Comparison of ENCODE assay signal across 1 cellular context in genomic region chr17:45317113-45317820, GRCh38.
A peak's percentile ranks its signal among the peaks of the same experiment; 100 is the strongest.
TF ChIP-seq lines count a peak whose summit lies in the region.

No MANE protein-coding gene starts in this region.

TF ChIP-seq in K562, 482 proteins besides CTCF, POLR2A, EP300 and RAD21 (continued from another document and continues in another):
- TF ChIP-seq, protein P1, sequence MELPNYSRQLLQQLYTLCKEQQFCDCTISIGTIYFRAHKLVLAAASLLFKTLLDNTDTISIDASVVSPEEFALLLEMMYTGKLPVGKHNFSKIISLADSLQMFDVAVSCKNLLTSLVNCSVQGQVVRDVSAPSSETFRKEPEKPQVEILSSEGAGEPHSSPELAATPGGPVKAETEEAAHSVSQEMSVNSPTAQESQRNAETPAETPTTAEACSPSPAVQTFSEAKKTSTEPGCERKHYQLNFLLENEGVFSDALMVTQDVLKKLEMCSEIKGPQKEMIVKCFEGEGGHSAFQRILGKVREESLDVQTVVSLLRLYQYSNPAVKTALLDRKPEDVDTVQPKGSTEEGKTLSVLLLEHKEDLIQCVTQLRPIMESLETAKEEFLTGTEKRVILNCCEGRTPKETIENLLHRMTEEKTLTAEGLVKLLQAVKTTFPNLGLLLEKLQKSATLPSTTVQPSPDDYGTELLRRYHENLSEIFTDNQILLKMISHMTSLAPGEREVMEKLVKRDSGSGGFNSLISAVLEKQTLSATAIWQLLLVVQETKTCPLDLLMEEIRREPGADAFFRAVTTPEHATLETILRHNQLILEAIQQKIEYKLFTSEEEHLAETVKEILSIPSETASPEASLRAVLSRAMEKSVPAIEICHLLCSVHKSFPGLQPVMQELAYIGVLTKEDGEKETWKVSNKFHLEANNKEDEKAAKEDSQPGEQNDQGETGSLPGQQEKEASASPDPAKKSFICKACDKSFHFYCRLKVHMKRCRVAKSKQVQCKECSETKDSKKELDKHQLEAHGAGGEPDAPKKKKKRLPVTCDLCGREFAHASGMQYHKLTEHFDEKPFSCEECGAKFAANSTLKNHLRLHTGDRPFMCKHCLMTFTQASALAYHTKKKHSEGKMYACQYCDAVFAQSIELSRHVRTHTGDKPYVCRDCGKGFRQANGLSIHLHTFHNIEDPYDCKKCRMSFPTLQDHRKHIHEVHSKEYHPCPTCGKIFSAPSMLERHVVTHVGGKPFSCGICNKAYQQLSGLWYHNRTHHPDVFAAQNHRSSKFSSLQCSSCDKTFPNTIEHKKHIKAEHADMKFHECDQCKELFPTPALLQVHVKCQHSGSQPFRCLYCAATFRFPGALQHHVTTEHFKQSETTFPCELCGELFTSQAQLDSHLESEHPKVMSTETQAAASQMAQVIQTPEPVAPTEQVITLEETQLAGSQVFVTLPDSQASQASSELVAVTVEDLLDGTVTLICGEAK (IDR thresholded peaks at IDR 0.05) = peak; percentile 45; the same call in 1 of the 2 replicates
- TF ChIP-seq, protein P1 (CRISPR knock-in tag; IDR thresholded peaks at IDR 0.05) = no peak
- TF ChIP-seq KDM2B (CRISPR knock-in tag; IDR thresholded peaks at IDR 0.05) = 0 out of 2 replicates have a peak, but pooled peaks have one; percentile 24
- TF ChIP-seq STAG1 (CRISPR knock-in tag; IDR thresholded peaks at IDR 0.05; ENCODE audit: borderline replicate concordance) = no peak
- TF ChIP-seq FOXK1 (CRISPR knock-in tag; IDR thresholded peaks at IDR 0.05; ENCODE audit: borderline replicate concordance) = no peak
- no peak for TF ChIP-seq ZNF3 (CRISPR knock-in tag; IDR thresholded peaks at IDR 0.05)
- no peak for TF ChIP-seq ZNF444 (CRISPR knock-in tag; IDR thresholded peaks at IDR 0.05)
- 0 out of 2 replicates have a peak, but pooled peaks have one; percentile 33 for TF ChIP-seq SMARCA4 (IDR thresholded peaks at IDR 0.05)
- TF ChIP-seq, protein P2, sequence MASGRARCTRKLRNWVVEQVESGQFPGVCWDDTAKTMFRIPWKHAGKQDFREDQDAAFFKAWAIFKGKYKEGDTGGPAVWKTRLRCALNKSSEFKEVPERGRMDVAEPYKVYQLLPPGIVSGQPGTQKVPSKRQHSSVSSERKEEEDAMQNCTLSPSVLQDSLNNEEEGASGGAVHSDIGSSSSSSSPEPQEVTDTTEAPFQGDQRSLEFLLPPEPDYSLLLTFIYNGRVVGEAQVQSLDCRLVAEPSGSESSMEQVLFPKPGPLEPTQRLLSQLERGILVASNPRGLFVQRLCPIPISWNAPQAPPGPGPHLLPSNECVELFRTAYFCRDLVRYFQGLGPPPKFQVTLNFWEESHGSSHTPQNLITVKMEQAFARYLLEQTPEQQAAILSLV (tag; IDR thresholded peaks at IDR 0.05) = no peak
- TF ChIP-seq, protein P3, sequence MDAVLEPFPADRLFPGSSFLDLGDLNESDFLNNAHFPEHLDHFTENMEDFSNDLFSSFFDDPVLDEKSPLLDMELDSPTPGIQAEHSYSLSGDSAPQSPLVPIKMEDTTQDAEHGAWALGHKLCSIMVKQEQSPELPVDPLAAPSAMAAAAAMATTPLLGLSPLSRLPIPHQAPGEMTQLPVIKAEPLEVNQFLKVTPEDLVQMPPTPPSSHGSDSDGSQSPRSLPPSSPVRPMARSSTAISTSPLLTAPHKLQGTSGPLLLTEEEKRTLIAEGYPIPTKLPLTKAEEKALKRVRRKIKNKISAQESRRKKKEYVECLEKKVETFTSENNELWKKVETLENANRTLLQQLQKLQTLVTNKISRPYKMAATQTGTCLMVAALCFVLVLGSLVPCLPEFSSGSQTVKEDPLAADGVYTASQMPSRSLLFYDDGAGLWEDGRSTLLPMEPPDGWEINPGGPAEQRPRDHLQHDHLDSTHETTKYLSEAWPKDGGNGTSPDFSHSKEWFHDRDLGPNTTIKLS (IDR thresholded peaks at IDR 0.05; ENCODE audit: borderline replicate concordance, low read depth) = 0 out of 2 replicates have a peak, but pooled peaks have one; percentile 18
- TF ChIP-seq PTRF (tag; IDR thresholded peaks at IDR 0.05) = no peak
- peak; percentile 99; the same call in 1 of the 2 replicates for TF ChIP-seq EZH2 (IDR thresholded peaks at IDR 0.05; ENCODE audit: borderline replicate concordance, low read depth, low read length)
- no peak for TF ChIP-seq TAF7 (tag; IDR thresholded peaks at IDR 0.05)
- TF ChIP-seq MIER1 (IDR thresholded peaks at IDR 0.05; ENCODE audit: low read depth) = no peak
- TF ChIP-seq ELF2 (CRISPR knock-in tag; IDR thresholded peaks at IDR 0.05) = no peak
- TF ChIP-seq, protein P4, sequence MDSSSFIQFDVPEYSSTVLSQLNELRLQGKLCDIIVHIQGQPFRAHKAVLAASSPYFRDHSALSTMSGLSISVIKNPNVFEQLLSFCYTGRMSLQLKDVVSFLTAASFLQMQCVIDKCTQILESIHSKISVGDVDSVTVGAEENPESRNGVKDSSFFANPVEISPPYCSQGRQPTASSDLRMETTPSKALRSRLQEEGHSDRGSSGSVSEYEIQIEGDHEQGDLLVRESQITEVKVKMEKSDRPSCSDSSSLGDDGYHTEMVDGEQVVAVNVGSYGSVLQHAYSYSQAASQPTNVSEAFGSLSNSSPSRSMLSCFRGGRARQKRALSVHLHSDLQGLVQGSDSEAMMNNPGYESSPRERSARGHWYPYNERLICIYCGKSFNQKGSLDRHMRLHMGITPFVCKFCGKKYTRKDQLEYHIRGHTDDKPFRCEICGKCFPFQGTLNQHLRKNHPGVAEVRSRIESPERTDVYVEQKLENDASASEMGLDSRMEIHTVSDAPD (CRISPR knock-in tag; IDR thresholded peaks at IDR 0.05) = no peak
- TF ChIP-seq TOE1 (IDR thresholded peaks at IDR 0.05; ENCODE audit: borderline replicate concordance) = no peak
- TF ChIP-seq TOE1 (CRISPR knock-in tag; IDR thresholded peaks at IDR 0.05; ENCODE audit: borderline replicate concordance, low read depth) = no peak
- TF ChIP-seq SLC30A9 (CRISPR knock-in tag; IDR thresholded peaks at IDR 0.05) = no peak
- TF ChIP-seq SRSF1 (IDR thresholded peaks at IDR 0.05; ENCODE audit: low read depth, low read length) = no peak
- no peak for TF ChIP-seq ZNF121 (CRISPR knock-in tag; conservative IDR thresholded peaks at IDR 0.05)
- TF ChIP-seq, protein P5, sequence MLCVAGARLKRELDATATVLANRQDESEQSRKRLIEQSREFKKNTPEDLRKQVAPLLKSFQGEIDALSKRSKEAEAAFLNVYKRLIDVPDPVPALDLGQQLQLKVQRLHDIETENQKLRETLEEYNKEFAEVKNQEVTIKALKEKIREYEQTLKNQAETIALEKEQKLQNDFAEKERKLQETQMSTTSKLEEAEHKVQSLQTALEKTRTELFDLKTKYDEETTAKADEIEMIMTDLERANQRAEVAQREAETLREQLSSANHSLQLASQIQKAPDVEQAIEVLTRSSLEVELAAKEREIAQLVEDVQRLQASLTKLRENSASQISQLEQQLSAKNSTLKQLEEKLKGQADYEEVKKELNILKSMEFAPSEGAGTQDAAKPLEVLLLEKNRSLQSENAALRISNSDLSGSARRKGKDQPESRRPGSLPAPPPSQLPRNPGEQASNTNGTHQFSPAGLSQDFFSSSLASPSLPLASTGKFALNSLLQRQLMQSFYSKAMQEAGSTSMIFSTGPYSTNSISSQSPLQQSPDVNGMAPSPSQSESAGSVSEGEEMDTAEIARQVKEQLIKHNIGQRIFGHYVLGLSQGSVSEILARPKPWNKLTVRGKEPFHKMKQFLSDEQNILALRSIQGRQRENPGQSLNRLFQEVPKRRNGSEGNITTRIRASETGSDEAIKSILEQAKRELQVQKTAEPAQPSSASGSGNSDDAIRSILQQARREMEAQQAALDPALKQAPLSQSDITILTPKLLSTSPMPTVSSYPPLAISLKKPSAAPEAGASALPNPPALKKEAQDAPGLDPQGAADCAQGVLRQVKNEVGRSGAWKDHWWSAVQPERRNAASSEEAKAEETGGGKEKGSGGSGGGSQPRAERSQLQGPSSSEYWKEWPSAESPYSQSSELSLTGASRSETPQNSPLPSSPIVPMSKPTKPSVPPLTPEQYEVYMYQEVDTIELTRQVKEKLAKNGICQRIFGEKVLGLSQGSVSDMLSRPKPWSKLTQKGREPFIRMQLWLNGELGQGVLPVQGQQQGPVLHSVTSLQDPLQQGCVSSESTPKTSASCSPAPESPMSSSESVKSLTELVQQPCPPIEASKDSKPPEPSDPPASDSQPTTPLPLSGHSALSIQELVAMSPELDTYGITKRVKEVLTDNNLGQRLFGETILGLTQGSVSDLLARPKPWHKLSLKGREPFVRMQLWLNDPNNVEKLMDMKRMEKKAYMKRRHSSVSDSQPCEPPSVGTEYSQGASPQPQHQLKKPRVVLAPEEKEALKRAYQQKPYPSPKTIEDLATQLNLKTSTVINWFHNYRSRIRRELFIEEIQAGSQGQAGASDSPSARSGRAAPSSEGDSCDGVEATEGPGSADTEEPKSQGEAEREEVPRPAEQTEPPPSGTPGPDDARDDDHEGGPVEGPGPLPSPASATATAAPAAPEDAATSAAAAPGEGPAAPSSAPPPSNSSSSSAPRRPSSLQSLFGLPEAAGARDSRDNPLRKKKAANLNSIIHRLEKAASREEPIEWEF (CRISPR knock-in tag; IDR thresholded peaks at IDR 0.05) = no peak
- TF ChIP-seq ZNF239 (CRISPR knock-in tag; IDR thresholded peaks at IDR 0.05) = no peak
- TF ChIP-seq NELFE (IDR thresholded peaks at IDR 0.05; ENCODE audit: insufficient read depth, insufficient read length) = no peak
- TF ChIP-seq CCNT2 (IDR thresholded peaks at IDR 0.05; ENCODE audit: borderline replicate concordance, extremely low read depth, insufficient read length, low read depth, low read length) = no peak
- no peak for TF ChIP-seq MCM2 (IDR thresholded peaks at IDR 0.05; ENCODE audit: low read depth)
- no peak for TF ChIP-seq ZNF696 (CRISPR knock-in tag; conservative IDR thresholded peaks at IDR 0.05)
- TF ChIP-seq ZNF76 (CRISPR knock-in tag; IDR thresholded peaks at IDR 0.05; ENCODE audit: borderline replicate concordance) = no peak
- no peak for TF ChIP-seq MCM7 (IDR thresholded peaks at IDR 0.05)
- no peak; the same call in 1 of the 2 replicates for TF ChIP-seq FOXJ2 (tag; IDR thresholded peaks at IDR 0.05)
- TF ChIP-seq, protein P6, sequence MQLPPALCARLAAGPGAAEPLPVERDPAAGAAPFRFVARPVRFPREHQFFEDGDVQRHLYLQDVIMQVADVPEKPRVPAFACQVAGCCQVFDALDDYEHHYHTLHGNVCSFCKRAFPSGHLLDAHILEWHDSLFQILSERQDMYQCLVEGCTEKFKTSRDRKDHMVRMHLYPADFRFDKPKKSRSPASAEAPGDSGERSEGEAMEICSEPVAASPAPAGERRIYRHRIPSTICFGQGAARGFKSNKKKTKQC (CRISPR knock-in tag; IDR thresholded peaks at IDR 0.05) = no peak
- no peak for TF ChIP-seq FOXP1 (CRISPR knock-in tag; IDR thresholded peaks at IDR 0.05)
- TF ChIP-seq RFX5 (IDR thresholded peaks at IDR 0.05; ENCODE audit: low read depth, low read length) = peak; percentile 64
- peak in 1 of 2 experiments; percentile 76; a peak in 2 of 4 replicates for TF ChIP-seq CSDE1 (IDR thresholded peaks at IDR 0.05)
- TF ChIP-seq KLF1 (tag; IDR thresholded peaks at IDR 0.05) = peak; percentile 98
- TF ChIP-seq RBM22 (IDR thresholded peaks at IDR 0.05; ENCODE audit: low read depth, low read length, poor library complexity, severe bottlenecking) = no peak
- TF ChIP-seq TEAD2 (tag; IDR thresholded peaks at IDR 0.05) = no peak
- peak; percentile 31; the same call in 1 of the 2 replicates for TF ChIP-seq POLR2AphosphoS5 (IDR thresholded peaks at IDR 0.05; ENCODE audit: control insufficient read depth, insufficient read depth, low read depth, low read length)
- no peak for TF ChIP-seq BRD9 (IDR thresholded peaks at IDR 0.05; ENCODE audit: low read depth, partially characterized antibody)
- peak; percentile 81 for TF ChIP-seq EGR1 (conservative IDR thresholded peaks at IDR 0.05)
- no peak for TF ChIP-seq ZC3H8 (IDR thresholded peaks at IDR 0.05)
- TF ChIP-seq NR2F6 (CRISPR knock-in tag; IDR thresholded peaks at IDR 0.05) = no peak
- TF ChIP-seq PHF8 (IDR thresholded peaks at IDR 0.05; ENCODE audit: borderline replicate concordance, low read length) = peak; percentile 46
- TF ChIP-seq HMGN3 (IDR thresholded peaks at IDR 0.05; ENCODE audit: borderline replicate concordance, extremely low read depth, insufficient read length, low read depth, low read length) = peak; percentile 4
- TF ChIP-seq SMARCE1 (IDR thresholded peaks at IDR 0.05) = 0 out of 2 replicates have a peak, but pooled peaks have one; percentile 61
- TF ChIP-seq ILK (tag; IDR thresholded peaks at IDR 0.05; ENCODE audit: borderline replicate concordance, low read depth) = no peak
- TF ChIP-seq ZFP91 (CRISPR knock-in tag; IDR thresholded peaks at IDR 0.05) = 0 out of 2 replicates have a peak, but pooled peaks have one; percentile 39
- peak; percentile 21; the same call in 1 of the 2 replicates for TF ChIP-seq ZNF316 (IDR thresholded peaks at IDR 0.05)
- TF ChIP-seq ZNF584 (CRISPR knock-in tag; IDR thresholded peaks at IDR 0.05; ENCODE audit: low read depth) = no peak
